In the genomic region with DNA sequence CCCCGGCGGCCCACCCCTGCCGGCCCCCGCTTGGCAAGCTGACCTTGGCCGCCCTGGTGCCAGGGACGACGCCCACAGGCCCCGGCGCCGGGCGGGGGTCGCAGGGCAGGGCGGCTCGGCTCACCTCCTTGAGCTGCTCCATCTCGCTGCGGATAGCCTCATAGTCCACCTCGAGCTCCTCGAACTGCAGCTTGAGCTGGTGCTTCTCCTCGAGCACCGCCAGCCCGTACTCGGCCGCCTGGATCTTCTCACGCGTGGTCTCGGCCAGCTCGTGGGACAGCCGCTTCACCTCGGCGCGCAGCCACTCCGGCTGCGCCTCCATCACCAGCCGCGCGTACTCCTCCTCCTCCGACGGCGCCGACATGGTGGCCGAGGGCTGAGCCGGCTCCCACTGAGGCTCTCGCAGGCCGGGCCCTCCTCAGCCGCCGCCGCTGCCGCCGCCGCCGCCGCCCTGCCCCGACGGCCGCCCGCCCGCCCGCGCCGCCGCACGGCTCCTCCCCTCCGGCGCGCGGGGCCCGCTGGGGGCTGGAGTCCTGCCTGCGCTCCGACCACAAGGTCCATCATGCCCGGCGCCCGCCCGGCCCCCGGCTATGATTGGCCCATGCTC, we compare ENCODE assay signal across 8 cellular contexts. TPM values are rescaled to one million over a fixed set of nuclear protein-coding genes. Genes with fewer than 3 reads are reported as not detected.
DNase-seq lines count a peak whose midpoint lies in the region; ATAC-seq, FAIRE-seq and TF ChIP-seq lines count a peak whose summit lies in the region.

A gene (minus strand): TSS at position 453 of the 607 bp plus-strand sequence. CDS start 89 bp downstream, at position 364.

- no peaks in the 10 kb centered on the region for H3K9me3 ChIP-seq in parathyroid adenoma (ENCODE audit: control insufficient read depth, low read length)

- TF ChIP-seq CTCF in VCaP (conservative IDR thresholded peaks at IDR 0.05) (no peak), parathyroid adenoma (IDR thresholded peaks at IDR 0.05) (no peak)

- peak; percentile 7 for ATAC-seq in HG02642 (IDR thresholded peaks at IDR 0.05; ENCODE audit: poor library complexity, unreplicated experiment)
- ATAC-seq in HG02759 (IDR thresholded peaks at IDR 0.05; ENCODE audit: unreplicated experiment): no peak
- no peak for ATAC-seq in HG03095 (IDR thresholded peaks at IDR 0.05; ENCODE audit: unreplicated experiment)

- H3K27ac ChIP-seq in VCaP (peak within 1 kb of the TSS; percentile 95), parathyroid adenoma (peak within 1 kb of the TSS; percentile 99)

- no peaks in the 10 kb centered on the region for H3K27me3 ChIP-seq in parathyroid adenoma (ENCODE audit: control insufficient read depth, insufficient read depth, low read length)

- peaks cover 12% of the 10 kb centered on the region for H3K79me2 ChIP-seq in parathyroid adenoma

- H3K9ac ChIP-seq in parathyroid adenoma: peak within 1 kb of the TSS; percentile 76

- DNase-seq in Daoy (ENCODE audit: low read depth): no peak
- peak in 1 of 2 donors; percentile 100 for DNase-seq in frontal cortex (ENCODE audit: low spot score in 2 of 2)
- no peak for DNase-seq in NCI-H2107 treated with DMSO at 0.1 percent for 48 hours (lab: John Stamatoyannopoulos, UW; ENCODE audit: unreplicated experiment)

- no peak for FAIRE-seq in frontal cortex (lab: Jason Lieb, UNC)

- peak within 1 kb of the TSS; percentile 88 for H3K4me3 ChIP-seq in parathyroid adenoma (ENCODE audit: low read depth, low read length)

- peaks cover 4% of the 10 kb centered on the region for H3K4me1 ChIP-seq in parathyroid adenoma

- H3K4me2 ChIP-seq in parathyroid adenoma (ENCODE audit: low read length): peak within 1 kb of the TSS; percentile 95

- peak within 1 kb of the TSS; percentile 95 for H2AFZ ChIP-seq in parathyroid adenoma

- no peaks in the 10 kb centered on the region for H3K36me3 ChIP-seq in parathyroid adenoma (ENCODE audit: control insufficient read depth, insufficient read depth, low read length)

RNA-seq across cellular contexts. Expression of the gene that starts here (rescaled TPM):
- 40.8 and 49.8 TPM in 2 replicates for total RNA-seq in Daoy (2014; rRNA removed; shearing (Covaris generic))
- total RNA-seq in frontal cortex: 31.0 TPM
